Comparison of ENCODE assay signal across 1 cellular context in genomic region chr11:117169726-117170125, GRCh38.
TF ChIP-seq lines count a peak whose summit lies in the region.

No MANE protein-coding gene starts in this region.

TF ChIP-seq in GM12878, 131 proteins besides CTCF, POLR2A, EP300 and RAD21:
- no peak for TF ChIP-seq IKZF1 (conservative IDR thresholded peaks at IDR 0.05)
- TF ChIP-seq HSF1 (IDR thresholded peaks at IDR 0.05; ENCODE audit: low read depth, low read length) = no peak
- no peak for TF ChIP-seq HDGF (IDR thresholded peaks at IDR 0.05)
- TF ChIP-seq CHD2 (IDR thresholded peaks at IDR 0.05; ENCODE audit: borderline replicate concordance, low read depth, low read length) = no peak
- TF ChIP-seq JUNB (IDR thresholded peaks at IDR 0.05) = no peak
- no peak for TF ChIP-seq USF1 (IDR thresholded peaks at IDR 0.05; ENCODE audit: borderline replicate concordance, extremely low read length, insufficient read depth, low read depth, low read length)
- TF ChIP-seq ZNF687 (IDR thresholded peaks at IDR 0.05) = no peak
- TF ChIP-seq CEBPB (IDR thresholded peaks at IDR 0.05; ENCODE audit: borderline replicate concordance in 1 of 2, low read depth in 2 of 2, low read length in 2 of 2) = no peak
- TF ChIP-seq ATF2 (IDR thresholded peaks at IDR 0.05; ENCODE audit: low read length) = no peak
- no peak for TF ChIP-seq FOXK2 (IDR thresholded peaks at IDR 0.05)
- no peak for TF ChIP-seq KAT2A (conservative IDR thresholded peaks at IDR 0.05; ENCODE audit: control insufficient read depth, low read depth, low read length)
- TF ChIP-seq STAT3 (IDR thresholded peaks at IDR 0.05; ENCODE audit: low read depth, low read length) = no peak
- no peak for TF ChIP-seq TAF1 (IDR thresholded peaks at IDR 0.05; ENCODE audit: borderline replicate concordance, low read depth, low read length)
- TF ChIP-seq CREM (IDR thresholded peaks at IDR 0.05; ENCODE audit: low read depth) = no peak
- TF ChIP-seq ETV6 (conservative IDR thresholded peaks at IDR 0.05 in 1 of 2, IDR thresholded peaks at IDR 0.05 in 1 of 2; ENCODE audit: borderline replicate concordance in 1 of 2, low read depth in 1 of 2) = no peak
- TF ChIP-seq CBX5 (IDR thresholded peaks at IDR 0.05; ENCODE audit: low read depth) = no peak
- TF ChIP-seq BMI1 (IDR thresholded peaks at IDR 0.05; ENCODE audit: borderline replicate concordance) = no peak
- TF ChIP-seq MYC (IDR thresholded peaks at IDR 0.05; ENCODE audit: insufficient read depth, insufficient read length, insufficient replicate concordance, low read length, severe bottlenecking) = no peak
TF ChIP-seq in GM12878: peak in this region for 0.
